16 cellular contexts compared by ENCODE assay signal in genomic region chr16:72173997-72174396, GRCh38. TPM values are rescaled to one million over a fixed set of nuclear protein-coding genes. Genes with fewer than 3 reads are reported as not detected.
A peak's percentile ranks its signal among the peaks of the same experiment; 100 is the strongest.
DNase-seq lines count a peak whose midpoint lies in the region; ATAC-seq and TF ChIP-seq lines count a peak whose summit lies in the region.
"Had no signal": no experiment of that assay in that cellular context is flagged by ENCODE, and none has a peak within 500 bp of the region (broad histone marks: within the 10 kb centered on the region; RNA-seq: fewer than 3 reads in every experiment).

No MANE protein-coding gene starts in this region.

- H3K9me3 Mint-ChIP-seq in CD14-positive monocyte (peaks cover 3 to 23% (median 10%) of the 10 kb centered on the region in 7 donors), memory B cell (peaks cover 11% of the 10 kb centered on the region)
- peaks cover 5% of the 10 kb centered on the region for H3K9me3 Mint-ChIP-seq in activated T-helper 17 cell treated with anti-CD3 and anti-CD28 coated beads, Interleukin-2, amount 50 U/mL, for 72 hours

- no peaks in the 10 kb centered on the region for H3K9me3 ChIP-seq in PC-3 (ENCODE audit: low read length)
- H3K9me3 ChIP-seq: SJCRH30 had no signal

- peaks cover 5% of the 10 kb centered on the region; the same call in 1 of the 2 replicates for H3K4me1 ChIP-seq in PC-3 (ENCODE audit: insufficient read depth, low read length)
- H3K4me1 ChIP-seq: SJCRH30 had no signal

- H3K27ac ChIP-seq in PC-3 (ENCODE audit: low read length): no peak overlapping the region
- H3K27ac ChIP-seq: KMS-11, SJCRH30 had no signal

- DNase-seq in CD14-positive monocyte (ENCODE audit: low spot score) (no peak), GM12865 (ENCODE audit: low read depth) (peak; percentile 10), memory B cell (ENCODE audit: low spot score in 2 of 2) (no peak), PC-3 (no peak), NCI-H2107 (lab: John Stamatoyannopoulos, UW) (no peak)
- DNase-seq: C1 segment of cervical spinal cord, DMS79 treated with DMSO at 0.1 percent for 48 hours, NCI-H1417 treated with DMSO at 0.1 percent for 48 hours, NCI-H2029 treated with DMSO at 0.1 percent for 48 hours, NCI-H345, NCI-H526, SJCRH30 had no signal

- no peaks in the 10 kb centered on the region for H3F3A ChIP-seq in PC-3 (ENCODE audit: low read length, unreplicated experiment)

- H3K4me3 ChIP-seq in GM12865 (ENCODE audit: low read depth, low read length): no peak overlapping the region
- H3K4me3 ChIP-seq in PC-3 (ENCODE audit: low read length): no peak overlapping the region
- H3K4me3 ChIP-seq: SJCRH30 had no signal

- no peak overlapping the region for H3K9ac ChIP-seq in PC-3 (ENCODE audit: low read length)
- H3K9ac ChIP-seq: KMS-11 had no signal

- H3K36me3 Mint-ChIP-seq in CD14-positive monocyte (peaks cover 3 to 12% of the 10 kb centered on the region in 2 donors), memory B cell (peaks cover 21% of the 10 kb centered on the region)
- no peaks in the 10 kb centered on the region for H3K36me3 Mint-ChIP-seq in activated T-helper 17 cell treated with anti-CD3 and anti-CD28 coated beads, Interleukin-2, amount 50 U/mL, for 72 hours (ENCODE audit: low read depth)

- H3K4me1 Mint-ChIP-seq in CD14-positive monocyte (peaks cover 21% of the 10 kb centered on the region), memory B cell (peaks cover 11% of the 10 kb centered on the region)
- H3K4me1 Mint-ChIP-seq in activated T-helper 17 cell treated with anti-CD3 and anti-CD28 coated beads, Interleukin-2, amount 50 U/mL, for 72 hours: peaks cover 8% of the 10 kb centered on the region

- no peak overlapping the region for H3K4me3 Mint-ChIP-seq in CD14-positive monocyte
- no peak overlapping the region for H3K4me3 Mint-ChIP-seq in activated T-helper 17 cell treated with anti-CD3 and anti-CD28 coated beads, Interleukin-2, amount 50 U/mL, for 72 hours
- no peak overlapping the region for H3K4me3 Mint-ChIP-seq in memory B cell

- no peaks in the 10 kb centered on the region for H3K79me2 ChIP-seq in PC-3 (ENCODE audit: low read length)

- H3K36me3 ChIP-seq in PC-3 (ENCODE audit: low read depth, low read length): no peaks in the 10 kb centered on the region
- H3K36me3 ChIP-seq: SJCRH30 had no signal

- H3K27ac Mint-ChIP-seq in CD14-positive monocyte (peak overlapping the region in 6 of 7 donors; percentile 92 to 99 (median 96)), memory B cell (peak overlapping the region; percentile 98)
- peak overlapping the region; percentile 75 for H3K27ac Mint-ChIP-seq in activated T-helper 17 cell treated with anti-CD3 and anti-CD28 coated beads, Interleukin-2, amount 50 U/mL, for 72 hours

- intact Hi-C loops in CD14-positive monocyte (cut with micrococcal nuclease): loop anchor here in 1 of 2 donors (10.0 kb wide), 1 partner anchor 891 kb away; no protein-coding TSS in a partner anchor
- intact Hi-C loops in PC-3 (cut with micrococcal nuclease): no loop called here

- H3K27me3 ChIP-seq in PC-3 (ENCODE audit: low read length): no peaks in the 10 kb centered on the region
- H3K27me3 ChIP-seq: SJCRH30 had no signal

- BruUV-seq in PC-3 (replicated peaks; lab: Mats Ljungman, UMichigan): no TSS peak

- no peak overlapping the region for H3K4me2 ChIP-seq in PC-3 (ENCODE audit: low read length)
- H3K4me2 ChIP-seq: KMS-11 had no signal

- no peaks in the 10 kb centered on the region for H4K20me1 ChIP-seq in PC-3 (ENCODE audit: low read length)

- no peak for TF ChIP-seq CTCF in CD14-positive monocyte (IDR thresholded peaks at IDR 0.05)
- TF ChIP-seq CTCF in GM12865 (IDR thresholded peaks at IDR 0.05; ENCODE audit: insufficient read depth, low read depth, low read length, missing control alignments): no peak
- no peak for TF ChIP-seq CTCF in PC-3 (conservative IDR thresholded peaks at IDR 0.05; ENCODE audit: low read depth, low read length)

- H3K27me3 Mint-ChIP-seq in CD14-positive monocyte (ENCODE audit: low read depth in 3 of 3) (peaks cover 0 to 4% (median 0%) of the 10 kb centered on the region in 3 donors), memory B cell (peaks cover 6% of the 10 kb centered on the region)
- no peaks in the 10 kb centered on the region for H3K27me3 Mint-ChIP-seq in activated T-helper 17 cell treated with anti-CD3 and anti-CD28 coated beads, Interleukin-2, amount 50 U/mL, for 72 hours

- no peak overlapping the region for H2AFZ ChIP-seq in PC-3 (ENCODE audit: low read length)

- CTCF ChIA-PET in PC-3 (lab: Charles Lee): no interaction called here

- POLR2A ChIA-PET in PC-3 (lab: Charles Lee; ENCODE audit: unreplicated experiment): no interaction called here

- ATAC-seq in activated T-helper 17 cell treated with anti-CD3 and anti-CD28 coated beads, Interleukin-2, amount 50 U/mL, for 72 hours (replicated peaks): peak; percentile 57
- ATAC-seq in memory B cell (ENCODE audit: low read depth) (no peak), PC-3 (no peak), HG03139 (IDR thresholded peaks at IDR 0.05; ENCODE audit: unreplicated experiment) (no peak)

- H3K9me2 ChIP-seq in PC-3 (replicated peaks; ENCODE audit: low read length): no peaks in the 10 kb centered on the region

RNA-seq across cellular contexts. Expression of gene PMFBP1, which starts 2.0 kb away (rescaled TPM):
- under 1 TPM; 0.18 to 0.87 TPM for polyA plus RNA-seq in CD14-positive monocyte
- 1 to 10 TPM; 2.1 to 3.9 TPM for total RNA-seq in activated T-helper 17 cell treated with anti-CD3 and anti-CD28 coated beads, Interleukin-2, amount 50 U/mL, for 72 hours
- total RNA-seq in PC-3 (2014; rRNA removed): 1.2 and 2.0 TPM in 2 replicates
- total RNA-seq: H4 had no signal
